Comparison of ENCODE assay signal across 8 cellular contexts in genomic region chr22:46052801-46053562, GRCh38.
DNase-seq lines count a peak whose midpoint lies in the region; ATAC-seq and TF ChIP-seq lines count a peak whose summit lies in the region.

No MANE protein-coding gene starts in this region.

- H3K4me3 Mint-ChIP-seq in activated CD4-positive, alpha-beta T cell treated with anti-CD3 and anti-CD28 coated beads, Interleukin-2, amount 10 ng/mL, durations not matched to agents 7 days and 5 days = peak overlapping the region; percentile 78

- no peaks in the 10 kb centered on the region for H3K9me3 Mint-ChIP-seq in activated CD4-positive, alpha-beta T cell treated with anti-CD3 and anti-CD28 coated beads, Interleukin-2, amount 10 ng/mL, durations not matched to agents 7 days and 5 days

- H3K27ac Mint-ChIP-seq in activated CD4-positive, alpha-beta T cell treated with anti-CD3 and anti-CD28 coated beads, Interleukin-2, amount 10 ng/mL, durations not matched to agents 7 days and 5 days = peak overlapping the region; percentile 97

- H3K27me3 ChIP-seq in lung (ENCODE audit: control insufficient read depth, insufficient read depth) = no peaks in the 10 kb centered on the region
- no peaks in the 10 kb centered on the region for H3K27me3 ChIP-seq in thoracic aorta (replicated peaks; ENCODE audit: insufficient read depth)

- WGBS in lung, 2 donors = 4 to 13% methylated on average over 26 of the region's 26 CpGs

- H3K9me3 ChIP-seq in lung (ENCODE audit: control insufficient read depth in 2 of 2, insufficient read depth in 1 of 2, low read length in 1 of 2) = no peaks in the 10 kb centered on the region
- no peaks in the 10 kb centered on the region for H3K9me3 ChIP-seq in thoracic aorta

- no peaks in the 10 kb centered on the region for H3K27me3 Mint-ChIP-seq in activated CD4-positive, alpha-beta T cell treated with anti-CD3 and anti-CD28 coated beads, Interleukin-2, amount 10 ng/mL, durations not matched to agents 7 days and 5 days

- peak; percentile 23 for DNase-seq in activated CD4-positive, alpha-beta T cell treated with anti-CD3 and anti-CD28 coated beads, Interleukin-2, amount 10 ng/mL, durations not matched to agents 7 days and 5 days
- DNase-seq in activated CD4-positive, alpha-beta T cell treated with anti-CD3 and anti-CD28 coated beads for 1 hour = no peak
- DNase-seq in RWPE1 (ENCODE audit: low spot score) = no peak
- peak; percentile 55 for DNase-seq in cerebellar cortex (ENCODE audit: low spot score)
- DNase-seq in lung (ENCODE audit: low spot score) = peak; percentile 58
- no peak for DNase-seq in thoracic aorta (ENCODE audit: low spot score)
- no peak for DNase-seq in GM19238 (ENCODE audit: insufficient read length, low spot score)

- CTCF ChIA-PET in activated CD4-positive, alpha-beta T cell treated with anti-CD3 and anti-CD28 coated beads, Interleukin-2, amount 10 ng/mL, durations not matched to agents 7 days and 5 days (lab: Charles Lee) = interaction anchor here (0.6 to 1.2 kb wide), 2 partner anchors 10 to 660 kb away, joined by 3 to 4 read pairs; no protein-coding TSS in a partner anchor
- CTCF ChIA-PET in RWPE1 (lab: Yijun Ruan, JAX) = no interaction called here

- POLR2A ChIA-PET in activated CD4-positive, alpha-beta T cell treated with anti-CD3 and anti-CD28 coated beads, Interleukin-2, amount 10 ng/mL, durations not matched to agents 7 days and 5 days (lab: Charles Lee) = no interaction called here
- POLR2A ChIA-PET in RWPE1 (lab: Yijun Ruan, JAX; ENCODE audit: low non-redundant PET) = interaction anchor here (0.6 to 0.9 kb wide), 2 partner anchors 16 to 18 kb away, joined by 3 to 5 read pairs; no protein-coding TSS in a partner anchor

- peak; percentile 20 for ATAC-seq in lung (ENCODE audit: insufficient read depth, low FRiP score)
- peak; percentile 1 for ATAC-seq in thoracic aorta (ENCODE audit: insufficient number of reproducible peaks, low FRiP score, low read depth)
- no peak for ATAC-seq in HG03159 (IDR thresholded peaks at IDR 0.05; ENCODE audit: unreplicated experiment)

- peak overlapping the region; percentile 100 for H3K27ac ChIP-seq in RWPE1
- peak overlapping the region; percentile 97 to 99 for H3K27ac ChIP-seq in lung (ENCODE audit: low read depth in 1 of 2, low read length in 1 of 2)
- H3K27ac ChIP-seq in thoracic aorta = peak overlapping the region; percentile 97

- peaks cover 47% of the 10 kb centered on the region for H3K4me1 Mint-ChIP-seq in activated CD4-positive, alpha-beta T cell treated with anti-CD3 and anti-CD28 coated beads, Interleukin-2, amount 10 ng/mL, durations not matched to agents 7 days and 5 days

- TF ChIP-seq CTCF in RWPE1 (conservative IDR thresholded peaks at IDR 0.05; ENCODE audit: low read depth) (no peak), lung (IDR thresholded peaks at IDR 0.05; ENCODE audit: control extremely low read depth, extremely low read depth) (no peak), thoracic aorta (IDR thresholded peaks at IDR 0.05) (no peak)

- H3K36me3 Mint-ChIP-seq in activated CD4-positive, alpha-beta T cell treated with anti-CD3 and anti-CD28 coated beads, Interleukin-2, amount 10 ng/mL, durations not matched to agents 7 days and 5 days (ENCODE audit: low read depth) = peaks cover 4% of the 10 kb centered on the region

- H3K4me1 ChIP-seq in lung (ENCODE audit: control insufficient read depth in 2 of 2, insufficient read depth in 2 of 2, low read length in 2 of 2) (peaks cover 10 to 31% of the 10 kb centered on the region in 2 donors), thoracic aorta (ENCODE audit: control insufficient read depth in 1 of 2, low read depth in 2 of 2) (peaks cover 35 to 84% of the 10 kb centered on the region in 2 donors)

- H3K36me3 ChIP-seq in lung (ENCODE audit: control insufficient read depth in 2 of 2, insufficient read depth in 2 of 2, low read length in 2 of 2) (no peaks in the 10 kb centered on the region), thoracic aorta (no peaks in the 10 kb centered on the region)

- H3K4me3 ChIP-seq in lung = peak overlapping the region; percentile 32
- peak overlapping the region; percentile 80 for H3K4me3 ChIP-seq in thoracic aorta

Comparison
In these comparisons a context has a peak if more than half of its experiments do, and no peak if none do; other contexts are left out.
1. DNase-seq: peak in activated CD4-positive, alpha-beta T cell treated with anti-CD3 and anti-CD28 coated beads, Interleukin-2, amount 10 ng/mL, durations not matched to agents 7 days and 5 days (single experiment), cerebellar cortex (single experiment) and lung (single experiment); none in activated CD4-positive, alpha-beta T cell treated with anti-CD3 and anti-CD28 coated beads for 1 hour (single experiment), RWPE1 (single experiment), thoracic aorta (single experiment) and GM19238 (single experiment).
2. Peak in every context shown above with its lines, with median percentiles within 50 percentile points of each other: H3K27ac ChIP-seq.